In genomic region chr3:38375488-38376097, GRCh38 we compare ENCODE assay signal across 24 cellular contexts.
"Had no signal": no experiment of that assay in that cellular context is flagged by ENCODE, and none has a peak within 500 bp of the region (broad histone marks: within the 10 kb centered on the region; RNA-seq: fewer than 3 reads in every experiment).

No MANE protein-coding gene starts in this region.

- H3K27ac Mint-ChIP-seq: nephron progenitor cell; progenitor cell of endocrine pancreas; stimulated activated effector memory CD8-positive, alpha-beta T cell treated with anti-CD3 and anti-CD28 coated beads, Interleukin-12 subunit alpha, Interleukin-12 subunit beta, amount 100 ng/mL, for 72 hours; stimulated activated naive CD8-positive, alpha-beta T cell treated with anti-CD3 and anti-CD28 coated beads, Interleukin-15, Interleukin-2, amounts not matched to agents 100 ng/mL and 50 ng/mL, for 24 hours had no signal

- H3K4me1 Mint-ChIP-seq: nephron progenitor cell had no signal

- H3K27me3 Mint-ChIP-seq: progenitor cell of endocrine pancreas; stimulated activated naive CD8-positive, alpha-beta T cell treated with anti-CD3 and anti-CD28 coated beads, Interleukin-15, Interleukin-2, amounts not matched to agents 100 ng/mL and 50 ng/mL, for 24 hours had no signal

- H3K9me3 Mint-ChIP-seq: nephron progenitor cell; stimulated activated effector memory CD8-positive, alpha-beta T cell treated with anti-CD3 and anti-CD28 coated beads, Interleukin-12 subunit alpha, Interleukin-12 subunit beta, amount 100 ng/mL, for 72 hours; stimulated activated naive CD8-positive, alpha-beta T cell treated with anti-CD3 and anti-CD28 coated beads, Interleukin-15, Interleukin-2, amounts not matched to agents 100 ng/mL and 50 ng/mL, for 24 hours had no signal

- H3K27me3 ChIP-seq: heart right ventricle, hepatocyte, ovary, right atrium auricular region, right lobe of liver, suprapubic skin, tibial artery, uterus had no signal

- H3K4me1 ChIP-seq: heart right ventricle, left ventricle myocardium inferior, right atrium auricular region, right lobe of liver, tibial artery, uterus had no signal

- H3K4me3 Mint-ChIP-seq: nephron progenitor cell; stimulated activated effector memory CD8-positive, alpha-beta T cell treated with anti-CD3 and anti-CD28 coated beads, Interleukin-12 subunit alpha, Interleukin-12 subunit beta, amount 100 ng/mL, for 72 hours; stimulated activated naive CD8-positive, alpha-beta T cell treated with anti-CD3 and anti-CD28 coated beads, Interleukin-15, Interleukin-2, amounts not matched to agents 100 ng/mL and 50 ng/mL, for 24 hours had no signal

- H3K36me3 ChIP-seq: ovary, uterus had no signal

- ATAC-seq: mucosa of descending colon; naive thymus-derived CD4-positive, alpha-beta T cell had no signal

- H3K9me3 ChIP-seq: heart right ventricle, left ventricle myocardium inferior, mucosa of descending colon, ovary, right atrium auricular region, right lobe of liver, suprapubic skin, thoracic aorta, tibial artery, uterus had no signal

- H3K27ac ChIP-seq: heart right ventricle, hepatocyte, left ventricle myocardium inferior, ovary, right atrium auricular region, right lobe of liver, suprapubic skin, thoracic aorta, tibial artery, uterus had no signal

- H3K4me3 ChIP-seq: heart right ventricle, hepatocyte, left ventricle myocardium inferior, lung, mucosa of descending colon, ovary, right atrium auricular region, right lobe of liver, smooth muscle cell, suprapubic skin, thoracic aorta, tibial artery, uterus had no signal

- DNase-seq: heart right ventricle; left ventricle myocardium inferior; mesendoderm; midbrain; mucosa of descending colon; naive thymus-derived CD4-positive, alpha-beta T cell; nephron progenitor cell; ovary; stimulated activated CD4-positive, alpha-beta T cell treated with anti-CD3 and anti-CD28 coated beads, Interleukin-1b, Interleukin-23, amount 100 ng/mL, for 48 hours; stimulated activated CD4-positive, alpha-beta T cell treated with anti-CD3 and anti-CD28 coated beads, Interleukin-4, amount 100 ng/mL, for 1 hour; stimulated activated naive CD4-positive, alpha-beta T cell; tibial artery; trophoblast cell; uterus had no signal
